25 cellular contexts compared by ENCODE assay signal in genomic region chr9:125425901-125426515, GRCh38.
DNase-seq lines count a peak whose midpoint lies in the region; ATAC-seq, FAIRE-seq and TF ChIP-seq lines count a peak whose summit lies in the region.
"Had no signal": no experiment of that assay in that cellular context is flagged by ENCODE, and none has a peak within 500 bp of the region (broad histone marks: within the 10 kb centered on the region; RNA-seq: fewer than 3 reads in every experiment).

No MANE protein-coding gene starts in this region.

- no peak overlapping the region for H2AK9ac ChIP-seq in IMR-90 (replicated peaks; ENCODE audit: low read depth, low read length, poor library complexity)

- no peak for TF ChIP-seq CTCF in IMR-90 (conservative IDR thresholded peaks at IDR 0.05; ENCODE audit: low read depth, low read length)
- no peak for TF ChIP-seq CTCF in OCI-LY1 (IDR thresholded peaks at IDR 0.05; ENCODE audit: low read length)
- no peak for TF ChIP-seq CTCF in K562 (IDR thresholded peaks at IDR 0.05 in 2 of 3, conservative IDR thresholded peaks at IDR 0.05 in 1 of 3; ENCODE audit: insufficient read depth in 2 of 3, low read depth in 1 of 3, low read length in 3 of 3)
- no peak for TF ChIP-seq CTCF in WERI-Rb-1 (IDR thresholded peaks at IDR 0.05; ENCODE audit: low read depth, low read length)
- TF ChIP-seq CTCF in gastroesophageal sphincter (IDR thresholded peaks at IDR 0.05) = no peak

- H3K36me3 ChIP-seq in IMR-90 (ENCODE audit: control insufficient read depth, insufficient read depth, low read length) = no peaks in the 10 kb centered on the region
- H3K36me3 ChIP-seq in OCI-LY1 (ENCODE audit: insufficient read depth, low read length) = no peaks in the 10 kb centered on the region
- H3K36me3 ChIP-seq in K562 (ENCODE audit: control insufficient read depth, insufficient read depth, low read length) = no peaks in the 10 kb centered on the region
- no peaks in the 10 kb centered on the region for H3K36me3 ChIP-seq in neuron (ENCODE audit: insufficient read depth, low read length)
- no peaks in the 10 kb centered on the region for H3K36me3 ChIP-seq in WERI-Rb-1
- no peaks in the 10 kb centered on the region for H3K36me3 ChIP-seq in gastroesophageal sphincter
- H3K36me3 ChIP-seq: neutrophil, SJSA1, thoracic aorta had no signal

- H3K79me2 ChIP-seq in OCI-LY1 (ENCODE audit: insufficient read depth, low read length) (no peaks in the 10 kb centered on the region), K562 (ENCODE audit: control insufficient read depth, insufficient read depth, low read length) (no peaks in the 10 kb centered on the region)

- H2AFZ ChIP-seq in IMR-90 (replicated peaks; ENCODE audit: low read length, poor library complexity) (peak overlapping the region; percentile 84), OCI-LY1 (ENCODE audit: low read length) (peak overlapping the region; percentile 99), K562 (ENCODE audit: low read depth, low read length) (peak overlapping the region; percentile 99), neuron (ENCODE audit: low read depth, low read length) (peak overlapping the region; percentile 2)

- no peak for ATAC-seq in IMR-90 (ENCODE audit: low read depth)
- no peak for ATAC-seq in K562
- ATAC-seq in HG02571 (IDR thresholded peaks at IDR 0.05; ENCODE audit: unreplicated experiment) = no peak
- no peak for ATAC-seq in gastroesophageal sphincter
- ATAC-seq: activated CD4-positive, alpha-beta T cell treated with anti-CD3 and anti-CD28 coated beads for 36 hours; activated naive CD8-positive, alpha-beta T cell treated with anti-CD3 and anti-CD28 coated beads, Interleukin-2, amount 50 U/mL, for 24 hours; psoas muscle had no signal

- H3K9me1 ChIP-seq in IMR-90 (ENCODE audit: insufficient read depth, low read length) = no peaks in the 10 kb centered on the region; the same call in 1 of the 2 replicates
- H3K9me1 ChIP-seq in K562 (ENCODE audit: control insufficient read depth, insufficient read depth, low read length) = no peaks in the 10 kb centered on the region

- H3K27ac ChIP-seq in IMR-90 (ENCODE audit: insufficient read depth, low read length) = no peak overlapping the region
- H3K27ac ChIP-seq in OCI-LY1 (ENCODE audit: low read depth, low read length, poor library complexity, severe bottlenecking) = no peak overlapping the region
- peak overlapping the region; percentile 32; the same call in 2 of the 3 replicates for H3K27ac ChIP-seq in K562 (ENCODE audit: extremely low read depth, low read depth, low read length)
- H3K27ac ChIP-seq in WERI-Rb-1 = no peak overlapping the region
- H3K27ac ChIP-seq in gastroesophageal sphincter = no peak overlapping the region
- H3K27ac ChIP-seq: C4-2B, neutrophil, psoas muscle, SJSA1, thoracic aorta had no signal

- H3K23ac ChIP-seq in IMR-90 (ENCODE audit: low read depth, low read length) = no peak overlapping the region

- H3K9me3 ChIP-seq in IMR-90 (ENCODE audit: control insufficient read depth, insufficient read depth, low read length) (no peaks in the 10 kb centered on the region), OCI-LY1 (ENCODE audit: low read length) (no peaks in the 10 kb centered on the region), K562 (replicated peaks; ENCODE audit: control insufficient read depth, insufficient read depth, low read depth, low read length) (no peaks in the 10 kb centered on the region), neuron (ENCODE audit: low read length) (no peaks in the 10 kb centered on the region), WERI-Rb-1 (ENCODE audit: severe bottlenecking) (no peaks in the 10 kb centered on the region), gastroesophageal sphincter (no peaks in the 10 kb centered on the region)
- H3K9me3 ChIP-seq: Caco-2, neutrophil, psoas muscle, SJSA1, thoracic aorta had no signal

- H3K79me1 ChIP-seq in IMR-90 (ENCODE audit: low read depth in 1 of 2, low read length in 2 of 2) = no peaks in the 10 kb centered on the region

- no peak overlapping the region for H4K91ac ChIP-seq in IMR-90 (ENCODE audit: insufficient read depth, low read depth, low read length)

- H3K9ac ChIP-seq in IMR-90 (ENCODE audit: low read depth, low read length) = no peak overlapping the region
- H3K9ac ChIP-seq in OCI-LY1 (ENCODE audit: low read length) = no peak overlapping the region
- no peak overlapping the region; a peak in 1 of 4 replicates for H3K9ac ChIP-seq in K562 (ENCODE audit: insufficient read depth in 1 of 2, low read depth in 2 of 2, low read length in 2 of 2)

- no peak for TF ChIP-seq RAD21 in IMR-90 (IDR thresholded peaks at IDR 0.05; ENCODE audit: low read length)
- no peak for TF ChIP-seq RAD21 in K562 (CRISPR knock-in tag; conservative IDR thresholded peaks at IDR 0.05 in 1 of 2, IDR thresholded peaks at IDR 0.05 in 1 of 2)

- H3K27me3 ChIP-seq in IMR-90 (ENCODE audit: control insufficient read depth, insufficient read depth, low read length) (no peaks in the 10 kb centered on the region; the same call in 1 of the 2 replicates), OCI-LY1 (ENCODE audit: insufficient read depth, low read length) (peaks cover 5% of the 10 kb centered on the region; the same call in 1 of the 2 replicates), K562 (ENCODE audit: control insufficient read depth in 2 of 2, insufficient read depth in 2 of 2, low read length in 2 of 2) (no peaks in the 10 kb centered on the region), neuron (ENCODE audit: insufficient read depth, low read length) (no peaks in the 10 kb centered on the region), WERI-Rb-1 (ENCODE audit: insufficient read depth, low read depth, severe bottlenecking) (no peaks in the 10 kb centered on the region), gastroesophageal sphincter (no peaks in the 10 kb centered on the region)
- H3K27me3 ChIP-seq: neutrophil, SJSA1 had no signal

- H2BK15ac ChIP-seq in IMR-90 (ENCODE audit: low read depth, low read length) = no peak overlapping the region

- H3K4me3 ChIP-seq in IMR-90 (ENCODE audit: insufficient read depth, low read depth, low read length) (no peak overlapping the region), OCI-LY1 (ENCODE audit: low read depth, low read length, poor library complexity, severe bottlenecking) (no peak overlapping the region), K562 (no peak overlapping the region), neuron (ENCODE audit: low read length) (no peak overlapping the region), WERI-Rb-1 (ENCODE audit: low read depth, low read length) (no peak overlapping the region), gastroesophageal sphincter (no peak overlapping the region)
- H3K4me3 ChIP-seq: psoas muscle, SJSA1, thoracic aorta had no signal

- no peak overlapping the region; the same call in 1 of the 2 replicates for H3K14ac ChIP-seq in IMR-90 (replicated peaks; ENCODE audit: low read depth, low read length)

- TF ChIP-seq POLR2A in IMR-90 (IDR thresholded peaks at IDR 0.05; ENCODE audit: low read depth, low read length) = no peak
- no peak for TF ChIP-seq POLR2A in K562 (conservative IDR thresholded peaks at IDR 0.05)
- TF ChIP-seq POLR2A in gastroesophageal sphincter (IDR thresholded peaks at IDR 0.05) = no peak

- peak overlapping the region; percentile 47; the same call in 1 of the 2 replicates for H2AK5ac ChIP-seq in IMR-90 (ENCODE audit: low read depth, low read length)

- no peak overlapping the region for H3K56ac ChIP-seq in IMR-90 (ENCODE audit: extremely low read depth, insufficient read depth, low read length)

- no peak overlapping the region; the same call in 1 of the 2 replicates for H3K4ac ChIP-seq in IMR-90 (ENCODE audit: low read depth, low read length)

- DNase-seq in IMR-90 (no peak), K562 (ENCODE audit: extremely low read depth in 1 of 4, low spot score in 3 of 4) (no peak), WERI-Rb-1 (no peak), dermis blood vessel endothelial cell (no peak)
- DNase-seq: activated CD4-positive, alpha-beta T cell treated with anti-CD3 and anti-CD28 coated beads for 36 hours; activated effector memory CD4-positive, alpha-beta T cell treated with anti-CD3 and anti-CD28 coated beads, Interleukin-2, amount 50 U/mL, for 16 hours; activated naive CD8-positive, alpha-beta T cell treated with anti-CD3 and anti-CD28 coated beads, Interleukin-2, amount 50 U/mL, for 24 hours; activated T-cell treated with anti-CD3 and anti-CD28 coated beads, Interleukin-2, amount 50 U/mL, for 1 hour; Caco-2; GF-D8; glutamatergic neuron; islet precursor cell; NCI-H1105; NCI-H187 treated with DMSO at 0.1 percent for 48 hours; NCI-H524; psoas muscle; T-helper 2 cell had no signal

- H3K18ac ChIP-seq in IMR-90 (ENCODE audit: low read depth, low read length) = no peak overlapping the region

- TF ChIP-seq EP300 in K562 (IDR thresholded peaks at IDR 0.05; ENCODE audit: low read length) (no peak), gastroesophageal sphincter (IDR thresholded peaks at IDR 0.05) (no peak)

- intact Hi-C loops in IMR-90 (cut with micrococcal nuclease) (no loop called here), K562 (cut with micrococcal nuclease) (loop anchor here (5.0 kb wide), 2 partner anchors 46 to 111 kb away; no protein-coding TSS in a partner anchor)

- no peaks in the 10 kb centered on the region for H3F3A ChIP-seq in OCI-LY1 (ENCODE audit: insufficient read depth, low read length)

- FAIRE-seq in K562 (lab: Jason Lieb, UNC) = no peak

- H2BK20ac ChIP-seq in IMR-90 (ENCODE audit: low read depth, low read length) = no peak overlapping the region

- H3K4me1 ChIP-seq in IMR-90 (ENCODE audit: control insufficient read depth, insufficient read depth, low read length) (no peaks in the 10 kb centered on the region), OCI-LY1 (ENCODE audit: insufficient read depth, low read length, severe bottlenecking) (peaks cover 11% of the 10 kb centered on the region), K562 (replicated peaks in 1 of 2; ENCODE audit: control insufficient read depth in 2 of 2, insufficient read depth in 2 of 2, low read length in 2 of 2) (peaks cover 9 to 49% of the 10 kb centered on the region in 2 experiments; a peak in 4 of 5 replicates), neuron (ENCODE audit: insufficient read depth, low read length) (no peaks in the 10 kb centered on the region), gastroesophageal sphincter (no peaks in the 10 kb centered on the region)
- H3K4me1 ChIP-seq: psoas muscle, SJSA1 had no signal

- no peaks in the 10 kb centered on the region for H4K20me1 ChIP-seq in IMR-90 (ENCODE audit: insufficient read depth, low read length)
- H4K20me1 ChIP-seq in OCI-LY1 (ENCODE audit: insufficient read depth, low read length) = no peaks in the 10 kb centered on the region
- H4K20me1 ChIP-seq in K562 (replicated peaks; ENCODE audit: control insufficient read depth, insufficient read depth, low read length) = no peaks in the 10 kb centered on the region

- H3K4me2 ChIP-seq in IMR-90 (ENCODE audit: low read depth, low read length) (no peak overlapping the region), OCI-LY1 (ENCODE audit: low read length) (no peak overlapping the region), K562 (ENCODE audit: insufficient read depth, low read length) (no peak overlapping the region)

- H2BK5ac ChIP-seq in IMR-90 (ENCODE audit: low read depth, low read length, poor library complexity, severe bottlenecking) = no peak overlapping the region

- POLR2A ChIA-PET in IMR-90 (lab: Charles Lee; ENCODE audit: unreplicated experiment) = no interaction called here
- POLR2A ChIA-PET in K562 (lab: Yijun Ruan, JAX) = interaction anchor here (0.5 kb wide), 1 partner anchor 988 kb away, joined by 3 read pairs; no protein-coding TSS in a partner anchor

- dilution Hi-C loops in IMR-90 (cut with HindIII; ENCODE audit: low sequenced_read_pairs, unreplicated experiment) = no loop called here

- H4K8ac ChIP-seq in IMR-90 (ENCODE audit: low read depth in 2 of 2, low read length in 2 of 2) = no peak overlapping the region

- H3K9me2 ChIP-seq in OCI-LY1 (ENCODE audit: low read depth, low read length) = no peaks in the 10 kb centered on the region

- 99% methylated on average over 11 of the region's 14 CpGs; no CpG with 5 or more reads in 1 of the 2 experiments for WGBS in IMR-90 (ENCODE audit: extremely low coverage in 2 of 2, insufficient read length in 1 of 2), 2 experiments
- WGBS in K562 (ENCODE audit: insufficient coverage, low coverage, missing lambda C conversion rate) = 65% methylated on average over 14 of the region's 14 CpGs
- WGBS in gastroesophageal sphincter (ENCODE audit: low coverage in 1 of 2), 2 donors = 87 to 94% methylated on average over 2 to 3 of the region's 14 CpGs

- CTCF ChIA-PET in IMR-90 (lab: Yijun Ruan, JAX) (interaction anchor here (0.6 kb wide), 1 partner anchor 902 kb away, joined by 6 read pairs; no protein-coding TSS in a partner anchor), K562 (lab: Yijun Ruan, JAX; ENCODE audit: low intra/inter-chr PET ratio) (no interaction called here)

- H4K5ac ChIP-seq in IMR-90 (ENCODE audit: low read depth, low read length) = no peak overlapping the region

- H2BK120ac ChIP-seq in IMR-90 (ENCODE audit: low read depth, low read length) = no peak overlapping the region

- BruUV-seq in IMR-90 (replicated peaks; lab: Mats Ljungman, UMichigan) (no TSS peak), K562 (replicated peaks; lab: Mats Ljungman, UMichigan) (no TSS peak)

- in situ Hi-C loops in IMR-90 (cut with MboI; ENCODE audit: low sequenced_read_pairs) (no loop called here), K562 (cut with MboI) (no loop called here)

Comparison
In these comparisons a context has a peak if more than half of its experiments do, and no peak if none do; other contexts are left out.
1. H2AFZ ChIP-seq: peak in every context shown above with its lines; median percentile 99 in OCI-LY1; 99 in K562; 84 in IMR-90; 2 in neuron.